In genomic region chr20:50595988-50596693, GRCh38 we compare ENCODE assay signal across 16 cellular contexts.
DNase-seq lines count a peak whose midpoint lies in the region; ATAC-seq and TF ChIP-seq lines count a peak whose summit lies in the region.
"Had no signal": no experiment of that assay in that cellular context is flagged by ENCODE, and none has a peak within 500 bp of the region (broad histone marks: within the 10 kb centered on the region; RNA-seq: fewer than 3 reads in every experiment).

No MANE protein-coding gene starts in this region.

- peaks cover 9 to 31% of the 10 kb centered on the region in 2 donors for H3K4me1 ChIP-seq in adrenal gland (replicated peaks in 1 of 2)
- H3K4me1 ChIP-seq in left lung: peaks cover 7 to 29% of the 10 kb centered on the region in 2 donors
- peaks cover 27% of the 10 kb centered on the region for H3K4me1 ChIP-seq in upper lobe of right lung

- intact Hi-C loops in adrenal gland (cut with DNase I) (loop anchor here in 1 of 2 donors (10.0 kb wide), 1 partner anchor 149 kb away; no protein-coding TSS in a partner anchor), left lung (cut with DNase I) (no loop called here), upper lobe of right lung (cut with DNase I) (no loop called here)

- H3K4me3 ChIP-seq in adrenal gland: no peak overlapping the region
- H3K4me3 ChIP-seq in left lung: no peak overlapping the region
- H3K4me3 ChIP-seq in upper lobe of right lung: no peak overlapping the region
- H3K4me3 ChIP-seq: SK-N-MC, transverse colon had no signal

- H3K9me3 ChIP-seq in adrenal gland (replicated peaks in 1 of 3) (no peaks in the 10 kb centered on the region), left lung (no peaks in the 10 kb centered on the region), upper lobe of right lung (no peaks in the 10 kb centered on the region)
- H3K9me3 ChIP-seq: neutrophil, transverse colon had no signal

- H3K27me3 Mint-ChIP-seq in activated naive CD4-positive, alpha-beta T cell treated with anti-CD3 and anti-CD28 coated beads, Interleukin-2, amount 10 ng/mL, durations not matched to agents 7 days and 5 days: peaks cover 35% of the 10 kb centered on the region

- H3K36me3 Mint-ChIP-seq in activated naive CD4-positive, alpha-beta T cell treated with anti-CD3 and anti-CD28 coated beads, Interleukin-2, amount 10 ng/mL, durations not matched to agents 7 days and 5 days: no peaks in the 10 kb centered on the region

- no peak for DNase-seq in activated naive CD4-positive, alpha-beta T cell treated with anti-CD3 and anti-CD28 coated beads, Interleukin-2, amount 10 ng/mL, durations not matched to agents 7 days and 5 days
- no peak for DNase-seq in activated naive CD4-positive, alpha-beta T cell treated with anti-CD3 and anti-CD28 coated beads, Interleukin-2, amount 50 U/mL, for 16 hours
- DNase-seq in adrenal gland (peak in 5 of 7 donors; percentile 45 to 61 (median 50)), left lung (peak in 1 of 2 donors; percentile 58), upper lobe of right lung (no peak), NCI-H82 treated with DMSO at 0.1 percent for 48 hours (lab: John Stamatoyannopoulos, UW; ENCODE audit: unreplicated experiment) (no peak), cortex of kidney (lab: John Stamatoyannopoulos, UW) (no peak)
- no peak for DNase-seq in NK-92 treated with Interleukin-12 subunit alpha and Interleukin-12 subunit beta, amount 100 ng/mL, for 24 hours (lab: John Stamatoyannopoulos, UW)
- DNase-seq: anterior cingulate cortex, DMS 273 treated with DMSO at 0.1 percent for 48 hours, HCEC 1CT, NCI-H146, NCI-H774, transverse colon had no signal

- TF ChIP-seq POLR2A in adrenal gland (IDR thresholded peaks at IDR 0.05): no peak

- CTCF ChIA-PET in activated naive CD4-positive, alpha-beta T cell treated with anti-CD3 and anti-CD28 coated beads, Interleukin-2, amount 10 ng/mL, durations not matched to agents 7 days and 5 days (lab: Charles Lee): interaction anchor here (1.8 to 2.1 kb wide), 2 partner anchors 8 to 20 kb away, joined by 6 to 7 read pairs; no protein-coding TSS in a partner anchor

- TF ChIP-seq CTCF in adrenal gland (IDR thresholded peaks at IDR 0.05) (no peak), left lung (IDR thresholded peaks at IDR 0.05) (no peak), upper lobe of right lung (IDR thresholded peaks at IDR 0.05) (no peak)

- ATAC-seq in left lung (peak; percentile 30), upper lobe of right lung (peak; percentile 37)

- no peaks in the 10 kb centered on the region for H3K4me1 Mint-ChIP-seq in activated naive CD4-positive, alpha-beta T cell treated with anti-CD3 and anti-CD28 coated beads, Interleukin-2, amount 10 ng/mL, durations not matched to agents 7 days and 5 days

- peak overlapping the region in 1 of 5 donors; percentile 21 for H3K27ac ChIP-seq in adrenal gland
- H3K27ac ChIP-seq in left lung: no peak overlapping the region
- H3K27ac ChIP-seq in upper lobe of right lung: no peak overlapping the region
- H3K27ac ChIP-seq: neutrophil, SK-N-MC, transverse colon had no signal

- peak overlapping the region; percentile 46 for H3K27ac Mint-ChIP-seq in activated naive CD4-positive, alpha-beta T cell treated with anti-CD3 and anti-CD28 coated beads, Interleukin-2, amount 10 ng/mL, durations not matched to agents 7 days and 5 days

- no peaks in the 10 kb centered on the region for H3K36me3 ChIP-seq in adrenal gland (replicated peaks in 1 of 2)
- H3K36me3 ChIP-seq in left lung: peaks cover 0 to 16% of the 10 kb centered on the region in 2 donors
- H3K36me3 ChIP-seq in upper lobe of right lung: no peaks in the 10 kb centered on the region
- H3K36me3 ChIP-seq: transverse colon had no signal

- WGBS in adrenal gland, 4 donors: 22 to 41% (median 25%) methylated on average over 10 to 15 of the region's 15 CpGs

- no peak overlapping the region for H3K4me3 Mint-ChIP-seq in activated naive CD4-positive, alpha-beta T cell treated with anti-CD3 and anti-CD28 coated beads, Interleukin-2, amount 10 ng/mL, durations not matched to agents 7 days and 5 days

- no peaks in the 10 kb centered on the region for H3K27me3 ChIP-seq in adrenal gland
- no peaks in the 10 kb centered on the region for H3K27me3 ChIP-seq in left lung
- H3K27me3 ChIP-seq in upper lobe of right lung: no peaks in the 10 kb centered on the region

- H3K9me3 Mint-ChIP-seq in activated naive CD4-positive, alpha-beta T cell treated with anti-CD3 and anti-CD28 coated beads, Interleukin-2, amount 10 ng/mL, durations not matched to agents 7 days and 5 days: no peaks in the 10 kb centered on the region

Comparison
In these comparisons a context has a peak if more than half of its experiments do, and no peak if none do; other contexts are left out.
1. DNase-seq: peak in adrenal gland (5 of 7); none in activated naive CD4-positive, alpha-beta T cell treated with anti-CD3 and anti-CD28 coated beads, Interleukin-2, amount 10 ng/mL, durations not matched to agents 7 days and 5 days (single experiment), activated naive CD4-positive, alpha-beta T cell treated with anti-CD3 and anti-CD28 coated beads, Interleukin-2, amount 50 U/mL, for 16 hours (single experiment), upper lobe of right lung (single experiment), NK-92 treated with Interleukin-12 subunit alpha and Interleukin-12 subunit beta, amount 100 ng/mL, for 24 hours (single experiment), NCI-H82 treated with DMSO at 0.1 percent for 48 hours (single experiment) and cortex of kidney (single experiment).